In genomic region chr6:108294297-108294786, GRCh38 we compare ENCODE assay signal across 8 cellular contexts. TPM values are rescaled to one million over a fixed set of nuclear protein-coding genes. Genes with fewer than 3 reads are reported as not detected.
A peak's percentile ranks its signal among the peaks of the same experiment; 100 is the strongest.
DNase-seq lines count a peak whose midpoint lies in the region; ATAC-seq, FAIRE-seq and TF ChIP-seq lines count a peak whose summit lies in the region.

No MANE protein-coding gene starts in this region.

- H3K9ac ChIP-seq in smooth muscle cell (ENCODE audit: low read depth): peak overlapping the region; percentile 80

- DNase-seq in left ventricle myocardium inferior: no peak
- DNase-seq in smooth muscle cell (lab: John Stamatoyannopoulos, UW; ENCODE audit: unreplicated experiment): no peak
- no peak for DNase-seq in NCI-H1930 (lab: John Stamatoyannopoulos, UW)
- no peak for DNase-seq in GM12892 (ENCODE audit: insufficient read length)
- no peak for DNase-seq in NCI-H2171 (lab: John Stamatoyannopoulos, UW)

- H3F3A ChIP-seq in smooth muscle cell (ENCODE audit: low read depth): no peaks in the 10 kb centered on the region

- peak overlapping the region; percentile 97 for H2AFZ ChIP-seq in smooth muscle cell (ENCODE audit: low read depth)

- intact Hi-C loops in left ventricle myocardium inferior (cut with micrococcal nuclease): no loop called here

- H3K27me3 ChIP-seq in left ventricle myocardium inferior (ENCODE audit: low read depth) (no peaks in the 10 kb centered on the region), smooth muscle cell (ENCODE audit: low read depth) (no peaks in the 10 kb centered on the region)

- TF ChIP-seq CTCF in VCaP (conservative IDR thresholded peaks at IDR 0.05) (no peak), left ventricle myocardium inferior (IDR thresholded peaks at IDR 0.05; ENCODE audit: borderline replicate concordance) (no peak), smooth muscle cell (IDR thresholded peaks at IDR 0.05; ENCODE audit: borderline replicate concordance, insufficient read depth, poor library complexity, severe bottlenecking) (no peak)

- H3K4me2 ChIP-seq in smooth muscle cell: peak overlapping the region; percentile 85

- no peaks in the 10 kb centered on the region for H3K9me3 ChIP-seq in left ventricle myocardium inferior (replicated peaks)
- no peaks in the 10 kb centered on the region for H3K9me3 ChIP-seq in smooth muscle cell (replicated peaks; ENCODE audit: low read depth)

- ATAC-seq in GM18858 (IDR thresholded peaks at IDR 0.05; ENCODE audit: unreplicated experiment) (peak; percentile 15), HG02763 (IDR thresholded peaks at IDR 0.05; ENCODE audit: unreplicated experiment) (peak; percentile 16)

- no peaks in the 10 kb centered on the region for H3K36me3 ChIP-seq in left ventricle myocardium inferior
- no peaks in the 10 kb centered on the region for H3K36me3 ChIP-seq in smooth muscle cell (ENCODE audit: low read depth)

- no peak for FAIRE-seq in GM12892 (lab: Jason Lieb, UNC)

- 24% methylated on average over 22 of the region's 22 CpGs for WGBS in smooth muscle cell (ENCODE audit: low lambda C conversion rate)

- TF ChIP-seq POLR2A in GM12892 (IDR thresholded peaks at IDR 0.05; ENCODE audit: low read depth, low read length): no peak

- H3K79me2 ChIP-seq in smooth muscle cell (ENCODE audit: low read depth): peaks cover 16% of the 10 kb centered on the region

- peak overlapping the region; percentile 95 for H3K27ac ChIP-seq in VCaP
- H3K27ac ChIP-seq in left ventricle myocardium inferior (replicated peaks): peak overlapping the region; percentile 98
- H3K27ac ChIP-seq in smooth muscle cell (ENCODE audit: low read depth): peak overlapping the region; percentile 68

- H3K4me3 ChIP-seq in left ventricle myocardium inferior: peak overlapping the region; percentile 83
- peak overlapping the region; percentile 68 for H3K4me3 ChIP-seq in smooth muscle cell

- H4K20me1 ChIP-seq in smooth muscle cell (ENCODE audit: low read depth): no peaks in the 10 kb centered on the region

- peaks cover 22% of the 10 kb centered on the region for H3K4me1 ChIP-seq in left ventricle myocardium inferior
- peaks cover 14% of the 10 kb centered on the region for H3K4me1 ChIP-seq in smooth muscle cell (ENCODE audit: low read depth)

RNA-seq across cellular contexts. Expression of gene AFG1L, which starts 0.5 kb away (rescaled TPM):
- 13.3 TPM for total RNA-seq in left ventricle myocardium inferior
- 4.1 and 5.7 TPM in 2 replicates for total RNA-seq in smooth muscle cell
- polyA plus RNA-seq in smooth muscle cell: 4.0 and 4.2 TPM in 2 replicates
- polyA plus RNA-seq in GM12892 (2012; ENCODE audit: missing spikeins): 2.6 TPM

RNA-seq across cellular contexts. Expression of gene SNX3, which starts 33.5 kb away (rescaled TPM):
- 245 TPM for total RNA-seq in left ventricle myocardium inferior
- 260 and 299 TPM in 2 replicates for total RNA-seq in smooth muscle cell
- polyA plus RNA-seq in smooth muscle cell: 229 and 230 TPM in 2 replicates
- 112 TPM for polyA plus RNA-seq in GM12892 (2012; ENCODE audit: missing spikeins)
